In genomic region chr7:102236592-102237287, GRCh38 we compare ENCODE assay signal across 8 cellular contexts. TPM values are rescaled to one million over a fixed set of nuclear protein-coding genes. Genes with fewer than 3 reads are reported as not detected.
DNase-seq lines count a peak whose midpoint lies in the region; ATAC-seq and TF ChIP-seq lines count a peak whose summit lies in the region.

No MANE protein-coding gene starts in this region.

- no peaks in the 10 kb centered on the region for H3K9me2 ChIP-seq in Karpas-422 (replicated peaks; ENCODE audit: insufficient read depth, low read length)

- WGBS in psoas muscle, 3 donors = 35 to 38% (median 35%) methylated on average over 14 of the region's 14 CpGs

- H3K4me2 ChIP-seq in Karpas-422 (ENCODE audit: low read depth, low read length, poor library complexity, severe bottlenecking) = no peak overlapping the region

- H3K36me3 Mint-ChIP-seq in activated naive CD8-positive, alpha-beta T cell treated with anti-CD3 and anti-CD28 coated beads for 36 hours = peaks cover 3% of the 10 kb centered on the region

- no peak overlapping the region for H3K4me3 Mint-ChIP-seq in activated naive CD8-positive, alpha-beta T cell treated with anti-CD3 and anti-CD28 coated beads for 36 hours

- TF ChIP-seq CTCF in psoas muscle (IDR thresholded peaks at IDR 0.05) = peak; percentile 78

- no peaks in the 10 kb centered on the region for H3K9me3 Mint-ChIP-seq in activated naive CD8-positive, alpha-beta T cell treated with anti-CD3 and anti-CD28 coated beads for 36 hours

- H2AFZ ChIP-seq in Karpas-422 (ENCODE audit: low read length) = no peak overlapping the region

- H3K4me3 ChIP-seq in Karpas-422 (ENCODE audit: low read length) (no peak overlapping the region), psoas muscle (no peak overlapping the region)

- H3K79me2 ChIP-seq in Karpas-422 (ENCODE audit: low read length) = peaks cover 13% of the 10 kb centered on the region; the same call in 1 of the 2 replicates

- no peaks in the 10 kb centered on the region for H4K20me1 ChIP-seq in Karpas-422 (ENCODE audit: insufficient read depth, low read depth, low read length)

- H3K9me3 ChIP-seq in Karpas-422 (ENCODE audit: low read length) (no peaks in the 10 kb centered on the region), psoas muscle (no peaks in the 10 kb centered on the region)

- no peaks in the 10 kb centered on the region for H3K4me1 Mint-ChIP-seq in activated naive CD8-positive, alpha-beta T cell treated with anti-CD3 and anti-CD28 coated beads for 36 hours

- H3K27me3 Mint-ChIP-seq in activated naive CD8-positive, alpha-beta T cell treated with anti-CD3 and anti-CD28 coated beads for 36 hours = no peaks in the 10 kb centered on the region

- DNase-seq in DMS79 (lab: John Stamatoyannopoulos, UW) (peak; percentile 32), Karpas-422 (peak; percentile 87), RPMI8226 (peak; percentile 77), head of caudate nucleus (peak; percentile 41 to 89 (median 74)), psoas muscle (peak; percentile 47 to 72)
- peak; percentile 30 for DNase-seq in activated naive CD8-positive, alpha-beta T cell treated with anti-CD3 and anti-CD28 coated beads for 36 hours

- peak; percentile 71 to 94 (median 84) for ATAC-seq in psoas muscle
- no peak for ATAC-seq in HG02973 (IDR thresholded peaks at IDR 0.05; ENCODE audit: unreplicated experiment)
- ATAC-seq in GM18868 (IDR thresholded peaks at IDR 0.05; ENCODE audit: unreplicated experiment) = no peak

- H3K36me3 ChIP-seq in Karpas-422 (ENCODE audit: insufficient read depth, low read length) = peaks cover 26% of the 10 kb centered on the region; the same call in 1 of the 2 replicates
- peaks cover 0 to 49% of the 10 kb centered on the region in 2 donors for H3K36me3 ChIP-seq in psoas muscle (ENCODE audit: insufficient read depth in 1 of 2, low read depth in 1 of 2)

- H3K4me1 ChIP-seq in Karpas-422 (ENCODE audit: low read length) (peaks cover 25% of the 10 kb centered on the region), psoas muscle (no peaks in the 10 kb centered on the region)

- 0 out of 2 replicates have a peak overlapping the region, but pooled peaks have one; percentile 13 for H3K9ac ChIP-seq in Karpas-422 (ENCODE audit: low read length)

- no peak overlapping the region for H3K27ac Mint-ChIP-seq in activated naive CD8-positive, alpha-beta T cell treated with anti-CD3 and anti-CD28 coated beads for 36 hours

- intact Hi-C loops in head of caudate nucleus (cut with DNase I) = loop anchor here (10.0 kb wide), 2 partner anchors 422 to 552 kb away; partner anchors contain the start of gene CUX1
- intact Hi-C loops in psoas muscle (cut with DNase I) = loop anchor here (5.0 to 10.0 kb wide), 4 partner anchors 422 to 632 kb away; partner anchors contain the start of gene CUX1 (in 1 of the 2)

- no peaks in the 10 kb centered on the region for H3K27me3 ChIP-seq in Karpas-422 (ENCODE audit: low read length)
- H3K27me3 ChIP-seq in psoas muscle (ENCODE audit: insufficient read depth in 3 of 3, low read length in 2 of 3) = no peaks in the 10 kb centered on the region

- peak overlapping the region; percentile 48 for H3K27ac ChIP-seq in Karpas-422 (ENCODE audit: low read length)
- H3K27ac ChIP-seq in psoas muscle = no peak overlapping the region

RNA-seq across cellular contexts. Expression of gene SH2B2, which starts 49.9 kb away (rescaled TPM):
- 22.4 and 39.2 TPM in 2 replicates for total RNA-seq in Karpas-422 (2014; rRNA removed; shearing (Covaris generic); ENCODE audit: low replicate concordance)
- 1 to 10 TPM; 2.9 to 3.6 TPM for total RNA-seq in activated naive CD8-positive, alpha-beta T cell treated with anti-CD3 and anti-CD28 coated beads for 36 hours
- total RNA-seq in psoas muscle = 10 to 100 TPM; 26.2 to 36.3 (median 29.0) TPM
- polyA plus RNA-seq in psoas muscle = 10 to 100 TPM; 13.1 to 27.3 (median 18.6) TPM

Comparison
In these comparisons a context has a peak if more than half of its experiments do, and no peak if none do; other contexts are left out.
1. DNase-seq: peak in every context shown above with its lines; median percentile 87 in Karpas-422; 77 in RPMI8226; 74 in head of caudate nucleus; 60 in psoas muscle; 32 in DMS79; 30 in activated naive CD8-positive, alpha-beta T cell treated with anti-CD3 and anti-CD28 coated beads for 36 hours.
2. ATAC-seq: peak in psoas muscle (4 of 4); none in HG02973 (single experiment) and GM18868 (single experiment).